In genomic region chr14:28931999-28932398, GRCh38 we compare ENCODE assay signal across 31 cellular contexts.
"Had no signal": no experiment of that assay in that cellular context is flagged by ENCODE, and none has a peak within 500 bp of the region (broad histone marks: within the 10 kb centered on the region; RNA-seq: fewer than 3 reads in every experiment).

No MANE protein-coding gene starts in this region.

- H3K4me2 ChIP-seq: neural progenitor cell had no signal

- H3K36me3 ChIP-seq: left lung, lower lobe of right lung, neural progenitor cell, neutrophil, right atrium auricular region, stomach, thyroid gland, transverse colon, upper lobe of left lung, vagina had no signal

- H3K9me3 ChIP-seq: neutrophil, testis, thyroid gland, vagina had no signal

- DNase-seq: hypothalamus; immature natural killer cell; kidney; left colon; left lung; lower lobe of right lung; mesendoderm; naive B cell; natural killer cell; nephron progenitor cell; occipital lobe; psoas muscle; stimulated activated CD4-positive, alpha-beta T cell treated with anti-CD3 and anti-CD28 coated beads, Interleukin-12 subunit alpha, Interleukin-12 subunit beta, amount 100 ng/mL, for 4 hours; stimulated activated CD4-positive, alpha-beta T cell treated with anti-CD3 and anti-CD28 coated beads, Interleukin-15, amount 100 ng/mL, for 24 hours; stimulated activated CD4-positive, alpha-beta T cell treated with anti-CD3 and anti-CD28 coated beads, Interleukin-2, amount 100 ng/mL, for 24 hours; stimulated activated CD4-positive, alpha-beta T cell treated with anti-CD3 and anti-CD28 coated beads, Interleukin-4, amount 100 ng/mL, for 1 hour; stimulated activated naive B cell treated with anti-CD40 and anti-IgM and Interleukin-4, amounts not matched to agents 10 μg/mL and 1 μg/mL and 100 μg/mL, for 72 hours; stimulated activated naive CD8-positive, alpha-beta T cell treated with anti-CD3 and anti-CD28 coated beads, Interleukin-15, Interleukin-2, amounts not matched to agents 100 U/mL and 50 U/mL, for 24 hours; stomach; testis; thyroid gland; transverse colon; upper lobe of left lung had no signal

- H3K4me3 ChIP-seq: left lung, lower lobe of right lung, neural progenitor cell, psoas muscle, right atrium auricular region, skin epidermis, stomach, testis, thyroid gland, transverse colon, upper lobe of left lung, vagina had no signal

- H3K79me2 ChIP-seq: parathyroid adenoma had no signal

- FAIRE-seq: islet of Langerhans, kidney had no signal

- ATAC-seq: left colon; left lung; lower lobe of right lung; natural killer cell; psoas muscle; sciatic nerve; stimulated activated naive B cell treated with anti-CD40 and anti-IgM and Interleukin-4, amounts not matched to agents 10 μg/mL and 1 μg/mL and 100 μg/mL, for 72 hours; stimulated activated naive CD8-positive, alpha-beta T cell treated with anti-CD3 and anti-CD28 coated beads, Interleukin-15, Interleukin-2, amounts not matched to agents 100 U/mL and 50 U/mL, for 24 hours had no signal

- H3K27me3 ChIP-seq: left lung, neural progenitor cell, neutrophil, right atrium auricular region, stomach, testis, thyroid gland, transverse colon, upper lobe of left lung, vagina had no signal

- H3K27ac ChIP-seq: left lung, lower lobe of right lung, neural progenitor cell, neutrophil, parathyroid adenoma, psoas muscle, right atrium auricular region, skin epidermis, stomach, testis, thyroid gland, transverse colon, upper lobe of left lung, vagina had no signal

- H3K4me1 ChIP-seq: left lung, lower lobe of right lung, neural progenitor cell, parathyroid adenoma, psoas muscle, right atrium auricular region, stomach, testis, thyroid gland, transverse colon, upper lobe of left lung, vagina had no signal

- H2AFZ ChIP-seq: neural progenitor cell, parathyroid adenoma had no signal

- H3K9ac ChIP-seq: neural progenitor cell, parathyroid adenoma had no signal
